ENCODE assay signal across 32 cellular contexts in the genomic region with DNA sequence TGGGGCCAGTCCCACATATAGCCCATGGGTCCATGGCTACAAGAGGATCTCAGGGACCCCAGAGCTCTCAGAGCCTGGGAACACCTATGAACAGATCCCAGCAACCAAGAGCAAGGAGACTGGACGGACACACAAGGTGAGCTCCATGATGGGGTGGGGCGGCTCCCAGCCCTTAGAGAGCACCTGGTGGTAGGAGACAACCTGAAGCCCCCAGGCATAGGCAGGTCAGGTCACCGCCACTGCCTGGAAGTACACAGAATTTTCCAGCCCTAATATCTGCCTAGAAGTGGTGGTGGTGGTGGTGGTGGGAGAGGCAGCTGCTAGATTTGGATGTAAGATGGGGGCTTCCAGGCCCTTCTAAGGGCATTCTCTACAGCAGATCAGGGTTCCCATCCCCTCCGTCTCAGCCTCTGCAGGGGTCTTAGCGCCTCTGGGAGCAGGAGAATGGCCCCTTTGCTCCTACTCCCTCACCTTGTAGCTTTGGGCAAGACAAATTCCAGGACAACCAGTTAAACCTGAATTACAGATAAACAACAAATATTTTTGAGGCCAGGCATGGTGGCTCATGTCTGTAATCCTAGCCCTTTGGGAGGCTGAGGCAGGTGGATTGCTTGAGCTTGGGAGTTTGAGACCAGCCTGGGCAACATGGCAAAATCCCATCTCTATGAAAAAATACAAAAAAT. TPM values are rescaled to one million over a fixed set of nuclear protein-coding genes. Genes with fewer than 3 reads are reported as not detected.
DNase-seq lines count a peak whose midpoint lies in the region; ATAC-seq and TF ChIP-seq lines count a peak whose summit lies in the region.
"Had no signal": no experiment of that assay in that cellular context is flagged by ENCODE, and none has a peak within 500 bp of the region (broad histone marks: within the 10 kb centered on the region; RNA-seq: fewer than 3 reads in every experiment).

No MANE protein-coding gene starts in this region.

- no peak overlapping the region for H3K4me3 Mint-ChIP-seq in activated naive CD8-positive, alpha-beta T cell
- H3K4me3 Mint-ChIP-seq in activated naive CD8-positive, alpha-beta T cell treated with anti-CD3 and anti-CD28 coated beads, Interleukin-2, amount 50 U/mL, for 24 hours = no peak overlapping the region
- H3K4me3 Mint-ChIP-seq: brain, HFFc6, naive B cell had no signal

- H3K4me1 Mint-ChIP-seq in activated naive CD8-positive, alpha-beta T cell (ENCODE audit: low read depth) = peaks cover 37% of the 10 kb centered on the region
- peaks cover 33% of the 10 kb centered on the region for H3K4me1 Mint-ChIP-seq in activated naive CD8-positive, alpha-beta T cell treated with anti-CD3 and anti-CD28 coated beads, Interleukin-2, amount 50 U/mL, for 24 hours
- H3K4me1 Mint-ChIP-seq: brain, naive B cell had no signal

- H3K36me3 Mint-ChIP-seq in activated naive CD8-positive, alpha-beta T cell = no peaks in the 10 kb centered on the region
- H3K36me3 Mint-ChIP-seq in activated naive CD8-positive, alpha-beta T cell treated with anti-CD3 and anti-CD28 coated beads, Interleukin-2, amount 50 U/mL, for 24 hours (ENCODE audit: low read depth) = no peaks in the 10 kb centered on the region
- H3K36me3 Mint-ChIP-seq: brain, naive B cell had no signal

- H3K27ac ChIP-seq in VCaP (peak overlapping the region; percentile 10; the same call in 1 of the 2 replicates), aorta (ENCODE audit: low read depth in 1 of 2, low read length in 2 of 2) (no peak overlapping the region), smooth muscle cell (ENCODE audit: low read depth) (no peak overlapping the region)
- H3K27ac ChIP-seq: esophagus squamous epithelium, gastrocnemius medialis, GM23248, hepatocyte, vagina had no signal

- no peak overlapping the region for H2AFZ ChIP-seq in smooth muscle cell (ENCODE audit: low read depth)
- H2AFZ ChIP-seq: GM23248, hepatocyte had no signal

- H3K9me3 ChIP-seq in aorta (ENCODE audit: control insufficient read depth, low read length) (no peaks in the 10 kb centered on the region), smooth muscle cell (replicated peaks; ENCODE audit: low read depth) (no peaks in the 10 kb centered on the region)
- H3K9me3 ChIP-seq: esophagus squamous epithelium, gastrocnemius medialis, MG63, vagina had no signal

- no peak for TF ChIP-seq CTCF in VCaP (conservative IDR thresholded peaks at IDR 0.05)
- no peak for TF ChIP-seq CTCF in epithelial cell of esophagus (IDR thresholded peaks at IDR 0.05; ENCODE audit: insufficient read depth, low read depth, low read length, missing control alignments)
- no peak for TF ChIP-seq CTCF in smooth muscle cell (IDR thresholded peaks at IDR 0.05; ENCODE audit: borderline replicate concordance, insufficient read depth, poor library complexity, severe bottlenecking)

- H4K20me1 ChIP-seq in smooth muscle cell (ENCODE audit: low read depth) = no peaks in the 10 kb centered on the region

- H3K27ac Mint-ChIP-seq in activated naive CD8-positive, alpha-beta T cell = peak overlapping the region; percentile 34
- H3K27ac Mint-ChIP-seq in activated naive CD8-positive, alpha-beta T cell treated with anti-CD3 and anti-CD28 coated beads, Interleukin-2, amount 50 U/mL, for 24 hours = no peak overlapping the region
- H3K27ac Mint-ChIP-seq: brain, HFFc6, naive B cell had no signal

- intact Hi-C loops in aorta (cut with DNase I) = no loop called here

- H3K27me3 ChIP-seq in aorta (ENCODE audit: control insufficient read depth in 1 of 2, insufficient read depth in 2 of 2, low read length in 1 of 2) = no peaks in the 10 kb centered on the region
- no peaks in the 10 kb centered on the region for H3K27me3 ChIP-seq in smooth muscle cell (ENCODE audit: low read depth)
- H3K27me3 ChIP-seq: esophagus squamous epithelium, gastrocnemius medialis, hepatocyte, MG63, vagina had no signal

- H3K79me2 ChIP-seq in smooth muscle cell (ENCODE audit: low read depth) = no peaks in the 10 kb centered on the region
- H3K79me2 ChIP-seq: hepatocyte had no signal

- ATAC-seq in activated naive CD8-positive, alpha-beta T cell treated with anti-CD3 and anti-CD28 coated beads, Interleukin-2, amount 50 U/mL, for 24 hours = no peak
- ATAC-seq in aorta (ENCODE audit: low FRiP score) (no peak), HG02571 (IDR thresholded peaks at IDR 0.05; ENCODE audit: unreplicated experiment) (no peak)
- ATAC-seq: gastrocnemius medialis, K562, left lobe of liver had no signal

- DNase-seq in activated naive CD8-positive, alpha-beta T cell treated with anti-CD3 and anti-CD28 coated beads, Interleukin-2, amount 50 U/mL, for 24 hours = no peak
- DNase-seq in epithelial cell of esophagus (ENCODE audit: low read depth) = peak; percentile 61
- DNase-seq in aorta = peak; percentile 21 to 59
- DNase-seq in smooth muscle cell (lab: John Stamatoyannopoulos, UW; ENCODE audit: unreplicated experiment) = no peak
- no peak for DNase-seq in cortex of kidney (lab: John Stamatoyannopoulos, UW)
- DNase-seq: activated CD4-positive, CD25-positive, alpha-beta regulatory T cell treated with anti-CD3 and anti-CD28 coated beads, Interleukin-2, amount 50 U/mL, for 72 hours; C1 segment of cervical spinal cord; EL; esophagus squamous epithelium; gastrocnemius medialis; GM23248; HFFc6; MG63; naive B cell; NCI-H2081; nucleus accumbens; OCI-M1; SHP77; stimulated activated CD4-positive, alpha-beta T cell treated with anti-CD3 and anti-CD28 coated beads, Interleukin-12 subunit alpha, Interleukin-12 subunit beta, amount 100 ng/mL, for 4 hours; stimulated activated CD4-positive, alpha-beta T cell treated with anti-CD3 and anti-CD28 coated beads, Interleukin-4, amount 100 ng/mL, for 24 hours; stimulated activated naive CD4-positive, alpha-beta T cell; SW 1271 had no signal

- H3K4me1 ChIP-seq in aorta (ENCODE audit: control insufficient read depth in 1 of 2, insufficient read depth in 2 of 2, low read length in 2 of 2) (no peaks in the 10 kb centered on the region), smooth muscle cell (ENCODE audit: low read depth) (no peaks in the 10 kb centered on the region)
- H3K4me1 ChIP-seq: gastrocnemius medialis, vagina had no signal

- no peaks in the 10 kb centered on the region for H3K27me3 Mint-ChIP-seq in activated naive CD8-positive, alpha-beta T cell
- no peaks in the 10 kb centered on the region for H3K27me3 Mint-ChIP-seq in activated naive CD8-positive, alpha-beta T cell treated with anti-CD3 and anti-CD28 coated beads, Interleukin-2, amount 50 U/mL, for 24 hours
- H3K27me3 Mint-ChIP-seq: brain, naive B cell had no signal

- H3F3A ChIP-seq in smooth muscle cell (ENCODE audit: low read depth) = no peaks in the 10 kb centered on the region

- H3K9ac ChIP-seq in smooth muscle cell (ENCODE audit: low read depth) = no peak overlapping the region
- H3K9ac ChIP-seq: GM23248 had no signal

- 98 to 100% methylated on average over 5 of the region's 5 CpGs for WGBS in aorta, 2 donors
- 81% methylated on average over 5 of the region's 5 CpGs for WGBS in smooth muscle cell (ENCODE audit: low lambda C conversion rate)

- H3K4me3 ChIP-seq in epithelial cell of esophagus (ENCODE audit: low read length) (no peak overlapping the region), aorta (ENCODE audit: low read length in 2 of 2) (no peak overlapping the region), smooth muscle cell (no peak overlapping the region)
- H3K4me3 ChIP-seq: esophagus squamous epithelium, gastrocnemius medialis, GM23248, hepatocyte, K562, MG63, vagina had no signal

- H3K36me3 ChIP-seq in aorta (ENCODE audit: control insufficient read depth in 1 of 2, insufficient read depth in 2 of 2, low read length in 1 of 2) = no peaks in the 10 kb centered on the region
- H3K36me3 ChIP-seq in smooth muscle cell (ENCODE audit: low read depth) = no peaks in the 10 kb centered on the region
- H3K36me3 ChIP-seq: esophagus squamous epithelium, gastrocnemius medialis, MG63, vagina had no signal

- no peaks in the 10 kb centered on the region for H3K9me3 Mint-ChIP-seq in activated naive CD8-positive, alpha-beta T cell (ENCODE audit: low read depth)
- H3K9me3 Mint-ChIP-seq in activated naive CD8-positive, alpha-beta T cell treated with anti-CD3 and anti-CD28 coated beads, Interleukin-2, amount 50 U/mL, for 24 hours = no peaks in the 10 kb centered on the region
- H3K9me3 Mint-ChIP-seq: brain, HFFc6, naive B cell had no signal

- no peak overlapping the region for H3K4me2 ChIP-seq in smooth muscle cell
- H3K4me2 ChIP-seq: hepatocyte had no signal

RNA-seq across cellular contexts. Expression of a gene that starts 9.2 kb away (rescaled TPM):
- not detected for total RNA-seq in aorta
- 1 to 10 TPM in 1 of 2 donors, not detected in 1; 1.0 TPM for polyA plus RNA-seq in aorta
- not detected in 2 replicates for total RNA-seq in smooth muscle cell
- 0.07 and 0.34 TPM in 2 replicates for polyA plus RNA-seq in smooth muscle cell
- total RNA-seq: esophagus squamous epithelium, gastrocnemius medialis, GM23248, hepatocyte, HFFc6, K562, left lobe of liver, temporal lobe, vagina had no signal
- polyA plus RNA-seq: AG04450, GM23248, K562 had no signal

RNA-seq across cellular contexts. Expression of a gene that starts 24.1 kb away (rescaled TPM):
- total RNA-seq in aorta (100 to 1,000 TPM in 1 of 2 donors, 10 to 100 TPM in 1; 49.0 to 109 TPM), smooth muscle cell (19.4 and 31.9 TPM in 2 replicates)
- polyA plus RNA-seq in aorta (10 to 100 TPM in 1 of 2 donors, 1 to 10 TPM in 1; 9.8 to 57.5 TPM), smooth muscle cell (14.2 and 16.1 TPM in 2 replicates)

RNA-seq across cellular contexts. Expression of a gene that starts 29.7 kb away (rescaled TPM):
- total RNA-seq in aorta (1 to 10 TPM; 6.3 to 6.9 TPM), smooth muscle cell (17.7 and 20.9 TPM in 2 replicates)
- polyA plus RNA-seq in aorta (1 to 10 TPM; 8.4 to 9.1 TPM), smooth muscle cell (21.7 and 29.3 TPM in 2 replicates)

RNA-seq across cellular contexts. Expression of a gene that starts 47.6 kb away (rescaled TPM):
- total RNA-seq in aorta = 10 to 100 TPM; 60.7 to 68.3 TPM
- polyA plus RNA-seq in aorta = 10 to 100 TPM; 36.7 to 99.3 TPM
- 56.9 and 74.5 TPM in 2 replicates for total RNA-seq in smooth muscle cell
- 31.3 and 33.6 TPM in 2 replicates for polyA plus RNA-seq in smooth muscle cell

Comparison
In these comparisons a context has a peak if more than half of its experiments do, and no peak if none do; other contexts are left out.
1. DNase-seq: peak in epithelial cell of esophagus (single experiment) and aorta (2 of 2); none in activated naive CD8-positive, alpha-beta T cell treated with anti-CD3 and anti-CD28 coated beads, Interleukin-2, amount 50 U/mL, for 24 hours (single experiment), smooth muscle cell (single experiment) and cortex of kidney (single experiment).